8 cellular contexts compared by ENCODE assay signal in the genomic region with DNA sequence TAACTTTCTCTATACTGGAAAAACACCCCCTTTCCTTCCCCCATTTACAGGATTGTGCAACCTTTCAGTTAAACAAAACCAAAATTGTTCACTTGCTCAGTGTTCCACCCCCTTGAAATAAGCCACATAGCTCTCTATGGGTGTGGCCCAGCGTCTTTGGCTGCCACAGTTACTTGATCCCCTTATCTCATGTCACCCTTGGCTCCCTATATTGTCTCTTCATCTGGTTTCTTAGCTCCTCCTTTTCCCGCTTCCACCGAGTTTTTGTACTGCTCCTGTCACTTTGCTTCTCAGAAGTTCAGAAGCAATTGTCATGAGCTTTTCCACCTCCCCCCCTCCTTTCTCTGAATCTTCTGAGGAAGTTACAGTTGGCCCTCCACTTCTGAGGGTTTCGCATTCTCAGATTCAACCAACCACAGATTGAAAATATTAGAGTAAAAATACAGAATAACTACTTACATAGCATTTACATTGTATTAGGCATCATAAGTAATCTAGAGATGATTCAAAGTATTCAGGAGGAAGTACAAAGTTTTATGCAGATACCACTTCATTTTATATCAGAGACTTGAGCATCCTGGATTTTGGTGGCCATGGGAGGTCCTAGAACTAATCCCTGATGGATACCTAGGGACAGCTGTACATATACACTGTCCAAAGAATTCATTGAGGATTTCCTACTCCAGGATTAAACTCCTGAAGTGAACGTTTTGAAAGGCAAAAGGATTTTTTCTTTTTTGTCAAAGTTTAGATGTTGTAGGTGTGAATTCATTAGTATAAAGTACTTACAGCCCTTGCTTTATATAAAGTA.
DNase-seq lines count a peak whose midpoint lies in the region; ATAC-seq and TF ChIP-seq lines count a peak whose summit lies in the region.

No MANE protein-coding gene starts in this region.

- H3K9me3 Mint-ChIP-seq in HFFc6 (no peaks in the 10 kb centered on the region), nephron progenitor cell (no peaks in the 10 kb centered on the region)

- ATAC-seq in GM18858 (IDR thresholded peaks at IDR 0.05; ENCODE audit: unreplicated experiment) (peak; percentile 32), foreskin keratinocyte (no peak)

- intact Hi-C loops in mammary epithelial cell (cut with micrococcal nuclease): no loop called here

- dilution Hi-C loops in mammary epithelial cell (cut with HindIII; ENCODE audit: low sequenced_read_pairs): no loop called here

- H3K9me3 ChIP-seq in mammary epithelial cell (replicated peaks; ENCODE audit: insufficient read depth, low read length): no peaks in the 10 kb centered on the region

- peaks cover 5% of the 10 kb centered on the region for H3K4me1 ChIP-seq in mammary epithelial cell (ENCODE audit: insufficient read depth, low read length)
- no peaks in the 10 kb centered on the region for H3K4me1 ChIP-seq in foreskin keratinocyte

- no peaks in the 10 kb centered on the region for H3K27me3 ChIP-seq in mammary epithelial cell (ENCODE audit: insufficient read depth, low read length)
- H3K27me3 ChIP-seq in foreskin keratinocyte: no peaks in the 10 kb centered on the region

- BruUV-seq in mammary epithelial cell (replicated peaks; lab: Mats Ljungman, UMichigan): no TSS peak

- no peak for DNase-seq in HFFc6
- DNase-seq in NAMALWA (ENCODE audit: low spot score): peak; percentile 59
- no peak for DNase-seq in mammary epithelial cell
- no peak for DNase-seq in nephron progenitor cell
- DNase-seq in foreskin keratinocyte: no peak
- no peak for DNase-seq in RKO (ENCODE audit: low spot score)
- DNase-seq in 8988T: no peak

- H3K4me3 ChIP-seq in mammary epithelial cell (replicated peaks in 1 of 3; ENCODE audit: insufficient read depth in 1 of 3, low read depth in 2 of 3, low read length in 3 of 3): no peak overlapping the region

- H3K4me3 Mint-ChIP-seq in HFFc6 (peak overlapping the region; percentile 1; the same call in 1 of the 2 replicates), nephron progenitor cell (no peak overlapping the region)

- H3K79me2 ChIP-seq in mammary epithelial cell (ENCODE audit: insufficient read depth, low read length): peaks cover 10% of the 10 kb centered on the region

- WGBS in mammary epithelial cell (ENCODE audit: low coverage, missing lambda C conversion rate): 89% methylated on average over 4 of the region's 5 CpGs

- CTCF ChIA-PET in mammary epithelial cell (lab: Charles Lee; ENCODE audit: low non-redundant PET): no interaction called here

- H3K4me1 Mint-ChIP-seq in HFFc6 (ENCODE audit: low read depth) (peaks cover 30% of the 10 kb centered on the region), nephron progenitor cell (peaks cover 23% of the 10 kb centered on the region)

- in situ Hi-C loops in mammary epithelial cell (cut with MboI; ENCODE audit: low sequenced_read_pairs in 2 of 2): no loop called here

- peak overlapping the region; percentile 64 for H2AFZ ChIP-seq in mammary epithelial cell (ENCODE audit: low read depth, low read length)

- H3K27me3 Mint-ChIP-seq in HFFc6 (ENCODE audit: insufficient read depth) (no peaks in the 10 kb centered on the region), nephron progenitor cell (ENCODE audit: low read depth, poor library complexity) (no peaks in the 10 kb centered on the region)

- peak overlapping the region; percentile 35 for H3K4me2 ChIP-seq in mammary epithelial cell (ENCODE audit: insufficient read depth, low read depth, low read length)

- H3K36me3 ChIP-seq in mammary epithelial cell (ENCODE audit: insufficient read depth, low read length): no peaks in the 10 kb centered on the region

- H3K9ac ChIP-seq in mammary epithelial cell (ENCODE audit: insufficient read depth, low read length): no peak overlapping the region

- H3K27ac ChIP-seq in mammary epithelial cell (ENCODE audit: insufficient read depth, low read depth, low read length): no peak overlapping the region
- H3K27ac ChIP-seq in foreskin keratinocyte: no peak overlapping the region

- H3K36me3 Mint-ChIP-seq in HFFc6 (ENCODE audit: low read depth): no peaks in the 10 kb centered on the region
- peaks cover 12% of the 10 kb centered on the region for H3K36me3 Mint-ChIP-seq in nephron progenitor cell (ENCODE audit: low read depth)

- H3K27ac Mint-ChIP-seq in HFFc6 (peak overlapping the region; percentile 37), nephron progenitor cell (peak overlapping the region; percentile 1)

- H4K20me1 ChIP-seq in mammary epithelial cell (ENCODE audit: insufficient read depth, low read length): no peaks in the 10 kb centered on the region

- no peak for TF ChIP-seq CTCF in HFFc6 (IDR thresholded peaks at IDR 0.05)
- no peak for TF ChIP-seq CTCF in mammary epithelial cell (conservative IDR thresholded peaks at IDR 0.05 in 1 of 2, IDR thresholded peaks at IDR 0.05 in 1 of 2; ENCODE audit: extremely low read depth in 1 of 2, insufficient read depth in 1 of 2, low read depth in 1 of 2, low read length in 2 of 2)
- no peak for TF ChIP-seq CTCF in nephron progenitor cell (IDR thresholded peaks at IDR 0.05)
- no peak for TF ChIP-seq CTCF in foreskin keratinocyte (conservative IDR thresholded peaks at IDR 0.05)
